Comparison of ENCODE assay signal across 3 cellular contexts in the genomic region with DNA sequence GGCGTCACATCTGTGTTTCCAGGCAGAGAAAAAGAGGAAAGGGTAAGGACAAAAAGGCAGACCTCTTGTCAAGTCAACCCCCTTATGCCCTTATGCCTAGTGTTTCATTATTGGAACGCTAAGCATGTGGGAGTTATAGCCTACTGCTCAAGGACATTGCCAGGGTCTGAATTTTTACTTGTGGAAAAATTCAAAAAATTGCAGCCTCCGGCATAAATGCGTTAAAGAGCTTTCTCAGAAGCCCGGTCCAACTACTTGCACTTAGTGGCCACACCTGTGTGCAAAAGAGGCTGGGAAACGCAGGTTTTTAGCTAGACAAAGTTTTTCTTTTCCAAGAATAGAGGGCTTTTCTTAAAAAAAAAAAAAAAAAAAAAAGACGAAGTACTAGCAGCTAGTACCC.
"Had no signal": no experiment of that assay in that cellular context is flagged by ENCODE, and none has a peak within 500 bp of the region (broad histone marks: within the 10 kb centered on the region; RNA-seq: fewer than 3 reads in every experiment).

No MANE protein-coding gene starts in this region.

- ATAC-seq: GM12878 had no signal

- H3K4me3 ChIP-seq: GM12878 had no signal

- DNase-seq: GDM1, GF-D8 had no signal
